ENCODE assay signal across 11 cellular contexts in genomic region chr17:58969156-58969555, GRCh38.
DNase-seq lines count a peak whose midpoint lies in the region; ATAC-seq lines count a peak whose summit lies in the region.
"Had no signal": no experiment of that assay in that cellular context is flagged by ENCODE, and none has a peak within 500 bp of the region (broad histone marks: within the 10 kb centered on the region; RNA-seq: fewer than 3 reads in every experiment).

No MANE protein-coding gene starts in this region.

- H3K9ac ChIP-seq in BLaER1 = 0 out of 2 replicates have a peak overlapping the region, but pooled peaks have one; percentile 7
- no peak overlapping the region for H3K9ac ChIP-seq in Karpas-422 (ENCODE audit: low read length)

- no peaks in the 10 kb centered on the region for H3K79me2 ChIP-seq in Karpas-422 (ENCODE audit: low read length)

- no peak for ATAC-seq in left colon
- no peak for ATAC-seq in GM21360 (IDR thresholded peaks at IDR 0.05; ENCODE audit: unreplicated experiment)
- no peak for ATAC-seq in GM18520 (IDR thresholded peaks at IDR 0.05; ENCODE audit: unreplicated experiment)

- H3K27me3 ChIP-seq in BLaER1 = no peaks in the 10 kb centered on the region
- no peaks in the 10 kb centered on the region for H3K27me3 ChIP-seq in Karpas-422 (ENCODE audit: low read length)

- no peaks in the 10 kb centered on the region; the same call in 1 of the 2 replicates for H3K36me3 ChIP-seq in BLaER1
- no peaks in the 10 kb centered on the region for H3K36me3 ChIP-seq in Karpas-422 (ENCODE audit: insufficient read depth, low read length)

- H3K4me3 ChIP-seq in BLaER1 (no peak overlapping the region), Karpas-422 (ENCODE audit: low read length) (no peak overlapping the region)

- H3K4me2 ChIP-seq in BLaER1 (peak overlapping the region; percentile 60), Karpas-422 (ENCODE audit: low read depth, low read length, poor library complexity, severe bottlenecking) (no peak overlapping the region)

- H4K20me1 ChIP-seq in BLaER1 (no peaks in the 10 kb centered on the region), Karpas-422 (ENCODE audit: insufficient read depth, low read depth, low read length) (no peaks in the 10 kb centered on the region)

- no peaks in the 10 kb centered on the region for H3K9me3 ChIP-seq in BLaER1
- H3K9me3 ChIP-seq in Karpas-422 (ENCODE audit: low read length) = no peaks in the 10 kb centered on the region

- H3K4me1 ChIP-seq in BLaER1 (peaks cover 24% of the 10 kb centered on the region), Karpas-422 (ENCODE audit: low read length) (peaks cover 3% of the 10 kb centered on the region)

- H2AFZ ChIP-seq in Karpas-422 (ENCODE audit: low read length) = no peak overlapping the region

- intact Hi-C loops in left colon (cut with DNase I, micrococcal nuclease) = no loop called here

- DNase-seq in Karpas-422 = peak; percentile 33
- peak; percentile 91 for DNase-seq in NCI-H345 (lab: John Stamatoyannopoulos, UW)
- peak; percentile 32 for DNase-seq in fibroblast of peridontal ligament (ENCODE audit: extremely low read depth)
- no peak for DNase-seq in left colon
- DNase-seq in AG20443 (ENCODE audit: low spot score) = no peak
- DNase-seq: KBM-7; mammary epithelial cell; stimulated activated CD4-positive, alpha-beta T cell treated with anti-CD3 and anti-CD28 coated beads, Interleukin-1b, Interleukin-23, amount 100 ng/mL, for 48 hours had no signal

- H3K27ac ChIP-seq in BLaER1 (no peak overlapping the region), Karpas-422 (ENCODE audit: low read length) (no peak overlapping the region)

- H3K9me2 ChIP-seq in Karpas-422 (replicated peaks; ENCODE audit: insufficient read depth, low read length) = no peaks in the 10 kb centered on the region

Comparison
In these comparisons a context has a peak if more than half of its experiments do, and no peak if none do; other contexts are left out.
1. DNase-seq: peak in Karpas-422 (single experiment), NCI-H345 (single experiment) and fibroblast of peridontal ligament (single experiment); none in left colon (0 of 2) and AG20443 (single experiment).